Comparison of ENCODE assay signal across 36 cellular contexts in genomic region chr7:30379741-30380140, GRCh38.
DNase-seq lines count a peak whose midpoint lies in the region; ATAC-seq, FAIRE-seq and TF ChIP-seq lines count a peak whose summit lies in the region.
"Had no signal": no experiment of that assay in that cellular context is flagged by ENCODE, and none has a peak within 500 bp of the region (broad histone marks: within the 10 kb centered on the region; RNA-seq: fewer than 3 reads in every experiment).

No MANE protein-coding gene starts in this region.

- H3K9me3 ChIP-seq in HepG2 (ENCODE audit: low read length): no peaks in the 10 kb centered on the region; the same call in 1 of the 2 replicates
- no peaks in the 10 kb centered on the region for H3K9me3 ChIP-seq in right lobe of liver
- H3K9me3 ChIP-seq in A549: peaks cover 3% of the 10 kb centered on the region; the same call in 2 of the 3 replicates
- no peaks in the 10 kb centered on the region for H3K9me3 ChIP-seq in K562 (replicated peaks; ENCODE audit: control insufficient read depth, insufficient read depth, low read depth, low read length)
- no peaks in the 10 kb centered on the region for H3K9me3 ChIP-seq in A673 (ENCODE audit: low read depth, low read length, poor library complexity, severe bottlenecking)
- H3K9me3 ChIP-seq: Caco-2 had no signal

- no peak overlapping the region for H3K4me3 Mint-ChIP-seq in HFFc6
- H3K4me3 Mint-ChIP-seq: B cell; CD14-positive monocyte; CD4-positive, alpha-beta memory T cell; CD4-positive, alpha-beta T cell; CD4-positive, CD25-positive, alpha-beta regulatory T cell; CD8-positive, alpha-beta memory T cell; CD8-positive, alpha-beta T cell had no signal

- peaks cover 16% of the 10 kb centered on the region for H3K9me3 Mint-ChIP-seq in HFFc6

- no peak overlapping the region for H3K4me3 ChIP-seq in HepG2 (replicated peaks in 1 of 3; ENCODE audit: insufficient read depth in 1 of 3, low read depth in 2 of 3, low read length in 3 of 3)
- no peak overlapping the region for H3K4me3 ChIP-seq in right lobe of liver
- no peak overlapping the region for H3K4me3 ChIP-seq in A549
- H3K4me3 ChIP-seq in K562: no peak overlapping the region
- no peak overlapping the region for H3K4me3 ChIP-seq in A673 (ENCODE audit: low read depth, low read length, poor library complexity, severe bottlenecking)
- H3K4me3 ChIP-seq: BLaER1; BLaER1 treated with 17β-estradiol and CSF1 and Interleukin-3, amounts not matched to agents 10 nM and 100 nM had no signal

- H3K9ac ChIP-seq in HepG2 (ENCODE audit: insufficient read depth, low read depth, low read length): no peak overlapping the region
- H3K9ac ChIP-seq in K562 (ENCODE audit: insufficient read depth in 1 of 2, low read depth in 2 of 2, low read length in 2 of 2): no peak overlapping the region
- H3K9ac ChIP-seq: BLaER1; BLaER1 treated with 17β-estradiol and CSF1 and Interleukin-3, amounts not matched to agents 10 nM and 100 nM had no signal

- no peaks in the 10 kb centered on the region for H3K36me3 Mint-ChIP-seq in HFFc6 (ENCODE audit: low read depth)
- H3K36me3 Mint-ChIP-seq: CD4-positive, CD25-positive, alpha-beta regulatory T cell; CD8-positive, alpha-beta T cell had no signal

- H3K27me3 ChIP-seq in HepG2 (ENCODE audit: control insufficient read depth in 1 of 2, insufficient read depth in 2 of 2, low read length in 2 of 2) (no peaks in the 10 kb centered on the region), right lobe of liver (no peaks in the 10 kb centered on the region), K562 (ENCODE audit: control insufficient read depth in 2 of 2, insufficient read depth in 2 of 2, low read length in 2 of 2) (no peaks in the 10 kb centered on the region), A673 (replicated peaks; ENCODE audit: insufficient read depth, low read depth, low read length, poor library complexity) (no peaks in the 10 kb centered on the region)
- H3K27me3 ChIP-seq: BE2C; BLaER1; BLaER1 treated with 17β-estradiol and CSF1 and Interleukin-3, amounts not matched to agents 10 nM and 100 nM had no signal

- DNase-seq in HepG2 (ENCODE audit: low spot score) (no peak), right lobe of liver (no peak), A549 (ENCODE audit: low read depth in 1 of 2, low spot score in 1 of 2) (no peak), H54 (ENCODE audit: insufficient read length, low spot score) (no peak), K562 (ENCODE audit: extremely low read depth in 1 of 4, low spot score in 3 of 4) (no peak), KBM-7 (no peak), HFFc6 (no peak), A673 (ENCODE audit: low spot score) (no peak)
- DNase-seq: 8988T; ACHN; AML-193; BE2C; C1 segment of cervical spinal cord; Caco-2; Calu3; CD4-positive, alpha-beta memory T cell; CD4-positive, alpha-beta T cell; CD4-positive, CD25-positive, alpha-beta regulatory T cell; CD8-positive, alpha-beta memory T cell; CD8-positive, alpha-beta T cell; COR-L47; DMS 273 treated with DMSO at 0.1 percent for 48 hours; DMS153; DMS53; DMS79; DMS79 treated with DMSO at 0.1 percent for 48 hours; DND-41; EL had no signal

- 77% methylated on average over 4 of the region's 4 CpGs for WGBS in HepG2 (ENCODE audit: low lambda C conversion rate)
- WGBS in right lobe of liver (ENCODE audit: insufficient coverage, low coverage, low lambda C conversion rate, missing lambda C conversion rate): 80% methylated on average over 3 of the region's 4 CpGs
- 78% methylated on average over 4 of the region's 4 CpGs for WGBS in A549 (ENCODE audit: missing lambda C conversion rate)
- 37% methylated on average over 4 of the region's 4 CpGs for WGBS in K562 (ENCODE audit: insufficient coverage, low coverage, missing lambda C conversion rate)

- H3K4me2 ChIP-seq in HepG2 (ENCODE audit: low read depth, low read length) (no peak overlapping the region), A549 (no peak overlapping the region), K562 (ENCODE audit: insufficient read depth, low read length) (no peak overlapping the region)
- H3K4me2 ChIP-seq: BLaER1; BLaER1 treated with 17β-estradiol and CSF1 and Interleukin-3, amounts not matched to agents 10 nM and 100 nM had no signal

- intact Hi-C loops in HepG2 (cut with micrococcal nuclease; ENCODE audit: unreplicated experiment): no loop called here
- intact Hi-C loops in right lobe of liver (cut with DNase I): no loop called here
- intact Hi-C loops in K562 (cut with micrococcal nuclease): no loop called here
- intact Hi-C loops in A673 (cut with micrococcal nuclease; ENCODE audit: unreplicated experiment): no loop called here

- no peaks in the 10 kb centered on the region for H4K20me1 ChIP-seq in HepG2 (ENCODE audit: insufficient read depth, low read length)
- H4K20me1 ChIP-seq in K562 (replicated peaks; ENCODE audit: control insufficient read depth, insufficient read depth, low read length): no peaks in the 10 kb centered on the region
- H4K20me1 ChIP-seq: BLaER1; BLaER1 treated with 17β-estradiol and CSF1 and Interleukin-3, amounts not matched to agents 10 nM and 100 nM had no signal

- FAIRE-seq in HepG2 (lab: Jason Lieb, UNC) (no peak), A549 (lab: Jason Lieb, UNC) (no peak), H54 (lab: Jason Lieb, UNC) (peak; percentile 58), K562 (lab: Jason Lieb, UNC) (no peak)
- FAIRE-seq: A204.1, D721Med had no signal

- POLR2A ChIA-PET in HepG2 (lab: Yijun Ruan, JAX): no interaction called here
- POLR2A ChIA-PET in A549 (lab: Yijun Ruan, JAX): no interaction called here
- POLR2A ChIA-PET in K562 (lab: Yijun Ruan, JAX): interaction anchor here (0.5 kb wide), 1 partner anchor 398 kb away, joined by 4 read pairs; no protein-coding TSS in a partner anchor
- POLR2A ChIA-PET in A673 (lab: Charles Lee; ENCODE audit: low non-redundant PET): no interaction called here

- H3K27ac ChIP-seq in HepG2 (ENCODE audit: extremely low read length, insufficient read depth, low read length) (no peak overlapping the region), right lobe of liver (no peak overlapping the region), A549 (no peak overlapping the region), K562 (ENCODE audit: extremely low read depth, low read depth, low read length) (no peak overlapping the region), A673 (ENCODE audit: low read depth, low read length, poor library complexity, severe bottlenecking) (no peak overlapping the region)
- H3K27ac ChIP-seq: 22Rv1; BLaER1; BLaER1 treated with 17β-estradiol and CSF1 and Interleukin-3, amounts not matched to agents 10 nM and 100 nM; C4-2B had no signal

- TF ChIP-seq RAD21 in HepG2 (CRISPR knock-in tag; IDR thresholded peaks at IDR 0.05) (no peak), A549 (conservative IDR thresholded peaks at IDR 0.05 in 1 of 2, IDR thresholded peaks at IDR 0.05 in 1 of 2) (no peak), K562 (CRISPR knock-in tag; conservative IDR thresholded peaks at IDR 0.05 in 1 of 2, IDR thresholded peaks at IDR 0.05 in 1 of 2) (no peak)

- no peak for TF ChIP-seq CTCF in HepG2 (CRISPR knock-in tag; IDR thresholded peaks at IDR 0.05)
- no peak for TF ChIP-seq CTCF in right lobe of liver (IDR thresholded peaks at IDR 0.05)
- TF ChIP-seq CTCF in A549 (IDR thresholded peaks at IDR 0.05): no peak
- TF ChIP-seq CTCF in K562 (IDR thresholded peaks at IDR 0.05 in 2 of 3, conservative IDR thresholded peaks at IDR 0.05 in 1 of 3; ENCODE audit: insufficient read depth in 2 of 3, low read depth in 1 of 3, low read length in 3 of 3): no peak
- no peak for TF ChIP-seq CTCF in HFFc6 (IDR thresholded peaks at IDR 0.05)
- TF ChIP-seq CTCF in A673 (conservative IDR thresholded peaks at IDR 0.05; ENCODE audit: low read depth, low read length): no peak

- H3K4me1 Mint-ChIP-seq in HFFc6 (ENCODE audit: low read depth): peaks cover 13% of the 10 kb centered on the region
- H3K4me1 Mint-ChIP-seq: B cell had no signal

- no peak overlapping the region for H2AFZ ChIP-seq in HepG2 (ENCODE audit: low read length)
- no peak overlapping the region for H2AFZ ChIP-seq in K562 (ENCODE audit: low read depth, low read length)

- no peaks in the 10 kb centered on the region for H3K27me3 Mint-ChIP-seq in HFFc6 (ENCODE audit: insufficient read depth)
- H3K27me3 Mint-ChIP-seq: B cell; CD4-positive, alpha-beta memory T cell; CD4-positive, alpha-beta T cell; CD4-positive, CD25-positive, alpha-beta regulatory T cell; CD8-positive, alpha-beta memory T cell had no signal

- BruUV-seq in HepG2 (replicated peaks; lab: Mats Ljungman, UMichigan) (no TSS peak), K562 (replicated peaks; lab: Mats Ljungman, UMichigan) (no TSS peak), A673 (replicated peaks; lab: Mats Ljungman, UMichigan) (no TSS peak)

- TF ChIP-seq EP300 in HepG2 (IDR thresholded peaks at IDR 0.05; ENCODE audit: low read depth in 2 of 2, low read length in 2 of 2) (no peak), HepG2 (CRISPR knock-in tag; IDR thresholded peaks at IDR 0.05; ENCODE audit: borderline replicate concordance) (no peak), A549 (IDR thresholded peaks at IDR 0.05) (no peak), K562 (IDR thresholded peaks at IDR 0.05; ENCODE audit: low read length) (no peak)

- TF ChIP-seq POLR2A in HepG2 (IDR thresholded peaks at IDR 0.05; ENCODE audit: insufficient read depth in 1 of 2, low read depth in 2 of 2, low read length in 2 of 2) (no peak), right lobe of liver (IDR thresholded peaks at IDR 0.05) (no peak), A549 (IDR thresholded peaks at IDR 0.05; ENCODE audit: low read length) (no peak), H54 (IDR thresholded peaks at IDR 0.05; ENCODE audit: low read depth, low read length) (no peak), K562 (conservative IDR thresholded peaks at IDR 0.05) (no peak)

- in situ Hi-C loops in HepG2 (cut with HindIII; ENCODE audit: extremely low pct_ligation_motif_present, low pct_unique_long_range_greater_than_20kb) (no loop called here), K562 (cut with MboI) (no loop called here), KBM-7 (cut with MboI; ENCODE audit: low pct_unique_long_range_greater_than_20kb, low sequenced_read_pairs) (no loop called here)

- H3K36me3 ChIP-seq in HepG2 (replicated peaks in 1 of 2; ENCODE audit: control insufficient read depth in 1 of 2, insufficient read depth in 2 of 2, low read length in 2 of 2) (no peaks in the 10 kb centered on the region), right lobe of liver (no peaks in the 10 kb centered on the region), K562 (ENCODE audit: control insufficient read depth, insufficient read depth, low read length) (no peaks in the 10 kb centered on the region), A673 (ENCODE audit: insufficient read depth, low read length, poor library complexity, severe bottlenecking) (no peaks in the 10 kb centered on the region)
- H3K36me3 ChIP-seq: BE2C had no signal

- H3K27ac Mint-ChIP-seq in HFFc6: no peak overlapping the region
- H3K27ac Mint-ChIP-seq: B cell; CD4-positive, alpha-beta T cell; CD8-positive, alpha-beta memory T cell; CD8-positive, alpha-beta T cell had no signal

- H3K4me1 ChIP-seq in HepG2 (ENCODE audit: insufficient read depth, low read length) (peaks cover 16% of the 10 kb centered on the region), right lobe of liver (peaks cover 0 to 17% (median 3%) of the 10 kb centered on the region in 4 donors), A549 (peaks cover 9% of the 10 kb centered on the region; the same call in 2 of the 3 replicates), K562 (replicated peaks in 1 of 2; ENCODE audit: control insufficient read depth in 2 of 2, insufficient read depth in 2 of 2, low read length in 2 of 2) (no peaks in the 10 kb centered on the region), A673 (ENCODE audit: insufficient read depth, low read length, poor library complexity, severe bottlenecking) (no peaks in the 10 kb centered on the region)
- H3K4me1 ChIP-seq: BE2C; BLaER1; BLaER1 treated with 17β-estradiol and CSF1 and Interleukin-3, amounts not matched to agents 10 nM and 100 nM; Caco-2 had no signal

- CTCF ChIA-PET in HepG2 (lab: Yijun Ruan, JAX; ENCODE audit: low intra/inter-chr PET ratio, low total read pairs) (no interaction called here), A549 (lab: Yijun Ruan, JAX) (no interaction called here), K562 (lab: Yijun Ruan, JAX; ENCODE audit: low intra/inter-chr PET ratio) (no interaction called here), A673 (lab: Charles Lee) (no interaction called here)

- no peaks in the 10 kb centered on the region for H3K9me1 ChIP-seq in K562 (ENCODE audit: control insufficient read depth, insufficient read depth, low read length)

- no peak for ATAC-seq in HepG2
- ATAC-seq in right lobe of liver: no peak
- no peak for ATAC-seq in A549
- ATAC-seq in K562: no peak
- ATAC-seq: CD8-positive, alpha-beta T cell had no signal

- no peaks in the 10 kb centered on the region for H3K79me2 ChIP-seq in HepG2 (ENCODE audit: insufficient read depth, low read length)
- H3K79me2 ChIP-seq in K562 (ENCODE audit: control insufficient read depth, insufficient read depth, low read length): no peaks in the 10 kb centered on the region

Comparison
In these comparisons a context has a peak if more than half of its experiments do, and no peak if none do; other contexts are left out.
1. Of the 241 proteins assayed by ChIP-seq in both HepG2 and K562: peak only in HepG2: MAFK; only in K562: MAFG; in both: MAFF; in neither: 238.